In the genomic region with DNA sequence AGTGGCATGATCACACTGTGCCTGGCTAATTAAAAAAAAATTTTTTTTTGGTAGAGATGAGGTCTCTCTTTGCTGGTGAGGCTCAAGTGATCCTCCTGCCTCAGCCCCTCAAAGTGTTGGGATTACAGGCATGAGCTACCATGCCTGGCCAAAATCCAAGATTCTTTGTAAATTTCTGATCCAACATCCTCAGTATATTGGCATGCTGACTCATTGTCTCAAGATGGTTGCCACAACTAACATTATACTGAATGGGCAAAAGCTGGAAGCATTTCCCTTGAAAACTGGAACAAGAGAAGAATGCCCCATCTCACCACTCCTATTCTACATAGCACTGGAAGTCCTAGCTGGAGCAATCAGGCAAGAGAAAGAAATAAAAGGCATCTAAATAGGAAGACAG, we compare ENCODE assay signal across 1 cellular context.
TF ChIP-seq lines count a peak whose summit lies in the region.

No MANE protein-coding gene starts in this region.

TF ChIP-seq in H1, 55 proteins besides CTCF, POLR2A, EP300 and RAD21 (continued from another document):
- TF ChIP-seq, protein P1, sequence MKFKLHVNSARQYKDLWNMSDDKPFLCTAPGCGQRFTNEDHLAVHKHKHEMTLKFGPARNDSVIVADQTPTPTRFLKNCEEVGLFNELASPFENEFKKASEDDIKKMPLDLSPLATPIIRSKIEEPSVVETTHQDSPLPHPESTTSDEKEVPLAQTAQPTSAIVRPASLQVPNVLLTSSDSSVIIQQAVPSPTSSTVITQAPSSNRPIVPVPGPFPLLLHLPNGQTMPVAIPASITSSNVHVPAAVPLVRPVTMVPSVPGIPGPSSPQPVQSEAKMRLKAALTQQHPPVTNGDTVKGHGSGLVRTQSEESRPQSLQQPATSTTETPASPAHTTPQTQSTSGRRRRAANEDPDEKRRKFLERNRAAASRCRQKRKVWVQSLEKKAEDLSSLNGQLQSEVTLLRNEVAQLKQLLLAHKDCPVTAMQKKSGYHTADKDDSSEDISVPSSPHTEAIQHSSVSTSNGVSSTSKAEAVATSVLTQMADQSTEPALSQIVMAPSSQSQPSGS (IDR thresholded peaks at IDR 0.05; ENCODE audit: low read length), result no peak
- TF ChIP-seq SIRT6 (IDR thresholded peaks at IDR 0.05; ENCODE audit: low read length) (no peak), YY1 (IDR thresholded peaks at IDR 0.05; ENCODE audit: low read depth, low read length) (no peak), RXRA (IDR thresholded peaks at IDR 0.05; ENCODE audit: insufficient read depth, low read depth, low read length) (no peak), SP2 (IDR thresholded peaks at IDR 0.05; ENCODE audit: low read length) (no peak), TEAD4 (IDR thresholded peaks at IDR 0.05; ENCODE audit: low read depth, low read length) (no peak), CREB1 (IDR thresholded peaks at IDR 0.05) (no peak), POU5F1 (IDR thresholded peaks at IDR 0.05; ENCODE audit: low read depth, low read length) (no peak), CEBPB (IDR thresholded peaks at IDR 0.05; ENCODE audit: low read depth, low read length) (no peak), SUZ12 (IDR thresholded peaks at IDR 0.05; ENCODE audit: low read length) (no peak), CBX8 (IDR thresholded peaks at IDR 0.05; ENCODE audit: borderline replicate concordance, low read depth, low read length) (no peak)
- TF ChIP-seq, protein P2, sequence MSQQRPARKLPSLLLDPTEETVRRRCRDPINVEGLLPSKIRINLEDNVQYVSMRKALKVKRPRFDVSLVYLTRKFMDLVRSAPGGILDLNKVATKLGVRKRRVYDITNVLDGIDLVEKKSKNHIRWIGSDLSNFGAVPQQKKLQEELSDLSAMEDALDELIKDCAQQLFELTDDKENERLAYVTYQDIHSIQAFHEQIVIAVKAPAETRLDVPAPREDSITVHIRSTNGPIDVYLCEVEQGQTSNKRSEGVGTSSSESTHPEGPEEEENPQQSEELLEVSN (IDR thresholded peaks at IDR 0.05), result no peak
TF ChIP-seq in H1: peak in this region for 0.
